8 cellular contexts compared by ENCODE assay signal in the genomic region with DNA sequence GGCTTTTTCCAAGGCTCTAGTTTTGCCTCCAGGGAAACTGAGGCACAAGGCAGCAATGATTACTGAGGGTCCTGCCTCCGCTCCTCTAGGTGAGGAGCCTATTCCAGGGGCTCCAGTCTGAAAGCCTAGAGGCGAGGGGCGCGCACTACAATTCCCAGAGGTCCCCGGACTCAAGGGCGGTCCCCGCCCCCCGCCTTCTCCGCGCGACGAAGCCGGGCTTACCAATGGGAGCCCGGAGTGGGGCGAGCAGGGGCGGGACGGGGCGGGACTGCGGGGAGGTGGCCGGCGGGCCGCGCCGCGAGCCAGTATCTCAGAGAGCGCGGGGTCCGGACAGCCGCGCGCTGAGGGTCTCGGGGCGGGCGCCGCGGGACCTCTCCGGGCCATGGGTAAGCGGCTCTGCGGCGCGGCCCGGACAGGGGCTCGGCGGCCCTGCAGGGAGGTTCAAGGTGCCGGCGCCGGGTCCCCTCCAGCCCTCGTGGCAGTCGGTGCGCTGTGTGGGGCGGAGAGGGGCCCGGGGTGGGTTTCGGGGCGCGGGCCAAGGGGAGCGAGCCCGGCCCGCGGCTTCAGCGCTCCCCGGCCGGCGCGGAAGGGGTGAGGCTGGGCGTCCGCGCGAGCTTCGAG. TPM values are rescaled to one million over a fixed set of nuclear protein-coding genes. Genes with fewer than 3 reads are reported as not detected.
A peak's percentile ranks its signal among the peaks of the same experiment; 100 is the strongest.
DNase-seq lines count a peak whose midpoint lies in the region; TF ChIP-seq lines count a peak whose summit lies in the region.

A gene with protein sequence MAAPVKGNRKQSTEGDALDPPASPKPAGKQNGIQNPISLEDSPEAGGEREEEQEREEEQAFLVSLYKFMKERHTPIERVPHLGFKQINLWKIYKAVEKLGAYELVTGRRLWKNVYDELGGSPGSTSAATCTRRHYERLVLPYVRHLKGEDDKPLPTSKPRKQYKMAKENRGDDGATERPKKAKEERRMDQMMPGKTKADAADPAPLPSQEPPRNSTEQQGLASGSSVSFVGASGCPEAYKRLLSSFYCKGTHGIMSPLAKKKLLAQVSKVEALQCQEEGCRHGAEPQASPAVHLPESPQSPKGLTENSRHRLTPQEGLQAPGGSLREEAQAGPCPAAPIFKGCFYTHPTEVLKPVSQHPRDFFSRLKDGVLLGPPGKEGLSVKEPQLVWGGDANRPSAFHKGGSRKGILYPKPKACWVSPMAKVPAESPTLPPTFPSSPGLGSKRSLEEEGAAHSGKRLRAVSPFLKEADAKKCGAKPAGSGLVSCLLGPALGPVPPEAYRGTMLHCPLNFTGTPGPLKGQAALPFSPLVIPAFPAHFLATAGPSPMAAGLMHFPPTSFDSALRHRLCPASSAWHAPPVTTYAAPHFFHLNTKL (plus strand): TSS at position 308 of the 621 bp plus-strand sequence. CDS start 75 bp downstream, at position 383.

- DNase-seq in Caco-2, result peak; percentile 92
- peak; percentile 95 for DNase-seq in GM20000 (ENCODE audit: low spot score)
- DNase-seq in HT1080 (ENCODE audit: low read depth), result peak; percentile 58
- peak; percentile 91 for DNase-seq in NT2/D1 (ENCODE audit: low read depth, low spot score)
- peak in 2 of 3 experiments; percentile 75 to 82 for DNase-seq in activated CD8-positive, alpha-beta memory T cell treated with anti-CD3 and anti-CD28 coated beads for 48 hours (ENCODE audit: low read depth in 2 of 3, low spot score in 2 of 3)
- DNase-seq in stimulated activated CD8-positive, alpha-beta memory T cell treated with anti-CD3 and anti-CD28 coated beads, Interleukin-15, amount 100 ng/mL, for 24 hours (ENCODE audit: low read depth), result peak; percentile 82

- POLR2A ChIA-PET in Caco-2 (lab: Charles Lee), result no interaction called here

- H3K4me1 Mint-ChIP-seq in Caco-2 (ENCODE audit: low read depth, unreplicated experiment), result peaks cover 5% of the 10 kb centered on the region

- peak within 1 kb of the TSS; percentile 71 for H3K9ac ChIP-seq in NT2/D1 (ENCODE audit: insufficient read length, low read depth)
- peak within 1 kb of the TSS; percentile 47 for H3K9ac ChIP-seq in endocrine pancreas (ENCODE audit: control insufficient read depth, insufficient read depth, low read length)

- TF ChIP-seq CTCF in Caco-2 (IDR thresholded peaks at IDR 0.05; ENCODE audit: insufficient read depth in 1 of 2, low read depth in 1 of 2, low read length in 1 of 2, severe bottlenecking in 1 of 2, unreplicated experiment in 1 of 2) (peak; percentile 26 to 72), GM20000 (IDR thresholded peaks at IDR 0.05; ENCODE audit: extremely low read depth, missing control alignments) (no peak)

- H3K4me3 ChIP-seq in Caco-2 (ENCODE audit: low read depth, low read length) (peak within 1 kb of the TSS; percentile 57), NT2/D1 (ENCODE audit: insufficient read length, low read depth) (peak within 1 kb of the TSS; percentile 36), endocrine pancreas (ENCODE audit: control insufficient read depth, insufficient read depth, low read length) (no peak within 1 kb of the TSS), mesodermal cell (ENCODE audit: extremely low read depth, insufficient read depth, low read length, poor library complexity, severe bottlenecking) (peak within 1 kb of the TSS; percentile 75)

- no peak within 1 kb of the TSS for H3K27ac Mint-ChIP-seq in Caco-2 (ENCODE audit: unreplicated experiment)

- no peaks in the 10 kb centered on the region for H3K36me3 Mint-ChIP-seq in Caco-2 (ENCODE audit: insufficient read depth, unreplicated experiment)

- WGBS in mesodermal cell (ENCODE audit: insufficient coverage in 2 of 2), 2 experiments, result 1 to 2% methylated on average over 56 to 60 of the region's 69 CpGs

- H3K4me3 Mint-ChIP-seq in Caco-2 (ENCODE audit: unreplicated experiment), result peak within 1 kb of the TSS; percentile 87

- H3K36me3 ChIP-seq in Caco-2 (ENCODE audit: control insufficient read depth, insufficient read depth, low read length) (no peaks in the 10 kb centered on the region), NT2/D1 (ENCODE audit: insufficient read depth, insufficient read length, low read length) (no peaks in the 10 kb centered on the region), endocrine pancreas (ENCODE audit: control insufficient read depth, insufficient read depth, low read length) (no peaks in the 10 kb centered on the region), mesodermal cell (ENCODE audit: control insufficient read depth, insufficient read depth, low read length) (no peaks in the 10 kb centered on the region)

- no peaks in the 10 kb centered on the region for H3K9me3 ChIP-seq in Caco-2
- no peaks in the 10 kb centered on the region for H3K9me3 ChIP-seq in NT2/D1 (ENCODE audit: insufficient read depth, low read length)
- H3K9me3 ChIP-seq in endocrine pancreas (ENCODE audit: control insufficient read depth, low read length), result no peaks in the 10 kb centered on the region
- H3K9me3 ChIP-seq in mesodermal cell (ENCODE audit: control insufficient read depth, low read length), result no peaks in the 10 kb centered on the region

- H3K4me1 ChIP-seq in Caco-2 (peaks cover 7% of the 10 kb centered on the region), NT2/D1 (ENCODE audit: insufficient read depth, insufficient read length) (peaks cover 35% of the 10 kb centered on the region), endocrine pancreas (ENCODE audit: control insufficient read depth, insufficient read depth, low read length) (no peaks in the 10 kb centered on the region), mesodermal cell (ENCODE audit: control insufficient read depth, insufficient read depth, low read length, poor library complexity, severe bottlenecking) (peaks cover 38% of the 10 kb centered on the region)

- no peaks in the 10 kb centered on the region for H3K27me3 ChIP-seq in Caco-2 (replicated peaks; ENCODE audit: control insufficient read depth, insufficient read depth, low read length)
- H3K27me3 ChIP-seq in NT2/D1 (ENCODE audit: insufficient read depth, insufficient read length), result peaks cover 37% of the 10 kb centered on the region
- H3K27me3 ChIP-seq in endocrine pancreas (ENCODE audit: control insufficient read depth, insufficient read depth, low read length), result no peaks in the 10 kb centered on the region

- BruUV-seq in Caco-2 (replicated peaks; lab: Mats Ljungman, UMichigan), result no TSS peak

- intact Hi-C loops in Caco-2 (cut with micrococcal nuclease; ENCODE audit: unreplicated experiment), result loop anchor here (1.0 to 2.0 kb wide), 2 partner anchors 20 to 28 kb away; no protein-coding TSS in a partner anchor

- no peaks in the 10 kb centered on the region for H3K9me3 Mint-ChIP-seq in Caco-2 (ENCODE audit: unreplicated experiment)

- CTCF ChIA-PET in Caco-2 (lab: Charles Lee), result interaction anchor here (1.7 kb wide), 1 partner anchor 18 kb away, joined by 5 read pairs; no protein-coding TSS in a partner anchor

- H3K27me3 Mint-ChIP-seq in Caco-2 (ENCODE audit: insufficient read depth, unreplicated experiment), result no peaks in the 10 kb centered on the region

- H3K27ac ChIP-seq in mesodermal cell (ENCODE audit: low read depth, low read length, severe bottlenecking), result peak within 1 kb of the TSS; percentile 23

RNA-seq across cellular contexts. Expression of the gene that starts here (rescaled TPM):
- total RNA-seq in Caco-2 (2022), result 3.0 and 3.3 TPM in 2 replicates
- total RNA-seq in HT1080 (2014; rRNA removed; shearing (Covaris generic)), result 2.1 and 4.1 TPM in 2 replicates
- 2.0 and 2.8 TPM in 2 replicates for polyA plus RNA-seq in HT1080 (2015; cell fraction: cytosol; rRNA removed)
- 2.5 and 3.1 TPM in 2 replicates for polyA plus RNA-seq in HT1080 (2015; cell fraction: nucleus; rRNA removed)
- 7.7 TPM for polyA plus RNA-seq in mesodermal cell (2013, experiment 1 of 2)
- polyA plus RNA-seq in mesodermal cell (2013, experiment 2 of 2), result 5.0 TPM
